Comparison of ENCODE assay signal across 2 cellular contexts in the genomic region with DNA sequence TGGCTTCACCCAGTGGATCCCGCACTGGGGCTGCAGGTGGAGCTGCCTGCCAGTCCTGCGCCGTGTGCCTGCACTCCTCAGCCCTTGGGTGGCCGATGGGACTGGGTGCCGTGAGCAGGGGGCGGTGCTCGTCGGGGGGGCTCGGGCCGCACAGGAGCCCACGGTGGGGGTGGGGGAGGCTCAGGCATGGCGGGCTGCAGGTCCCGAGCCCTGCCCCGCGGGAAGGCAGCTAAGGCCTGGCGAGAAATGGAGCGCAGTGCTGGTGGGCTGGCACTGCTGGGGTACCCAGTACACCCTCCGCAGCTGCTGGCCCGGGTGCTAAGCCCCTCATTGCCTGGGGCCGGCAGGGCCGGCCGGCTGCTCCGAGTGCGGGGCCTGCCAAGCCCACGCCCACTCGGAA. TPM values are rescaled to one million over a fixed set of nuclear protein-coding genes. Genes with fewer than 3 reads are reported as not detected.
"Had no signal": no experiment of that assay in that cellular context is flagged by ENCODE, and none has a peak within 500 bp of the region (broad histone marks: within the 10 kb centered on the region; RNA-seq: fewer than 3 reads in every experiment).

No MANE protein-coding gene starts in this region.

RNA-seq across cellular contexts. Expression of gene MYH7B, which starts 56.9 kb away (rescaled TPM):
- total RNA-seq: smooth muscle cell had no signal
- polyA plus RNA-seq: neural cell had no signal
